In genomic region chr1:235767795-235768194, GRCh38 we compare ENCODE assay signal across 12 cellular contexts.
DNase-seq lines count a peak whose midpoint lies in the region; ATAC-seq lines count a peak whose summit lies in the region.
"Had no signal": no experiment of that assay in that cellular context is flagged by ENCODE, and none has a peak within 500 bp of the region (broad histone marks: within the 10 kb centered on the region; RNA-seq: fewer than 3 reads in every experiment).

No MANE protein-coding gene starts in this region.

- intact Hi-C loops in left colon (cut with DNase I, micrococcal nuclease), result loop anchor here in 1 of 2 donors (10.0 kb wide), 1 partner anchor 253 kb away; no protein-coding TSS in a partner anchor

- H3K27me3 Mint-ChIP-seq in stimulated activated memory B cell treated with anti-CD40 and anti-IgM and Interleukin-4, amounts not matched to agents 10 μg/mL and 1 μg/mL and 100 μg/mL, for 72 hours, result no peaks in the 10 kb centered on the region

- H3K9me3 Mint-ChIP-seq in stimulated activated memory B cell treated with anti-CD40 and anti-IgM and Interleukin-4, amounts not matched to agents 10 μg/mL and 1 μg/mL and 100 μg/mL, for 72 hours, result no peaks in the 10 kb centered on the region

- ATAC-seq in GM21528 (IDR thresholded peaks at IDR 0.05; ENCODE audit: low FRiP score, unreplicated experiment), result peak; percentile 90
- peak; percentile 95 for ATAC-seq in HG03135 (IDR thresholded peaks at IDR 0.05; ENCODE audit: unreplicated experiment)
- ATAC-seq in stimulated activated memory B cell treated with anti-CD40 and anti-IgM and Interleukin-4, amounts not matched to agents 10 μg/mL and 1 μg/mL and 100 μg/mL, for 72 hours, result peak; percentile 90
- no peak for ATAC-seq in left colon
- ATAC-seq: right cardiac atrium had no signal

- peak; percentile 33 for DNase-seq in SIG-M5 treated with dmso at 0.1 percent for 504 hours (lab: John Stamatoyannopoulos, UW; ENCODE audit: unreplicated experiment)
- DNase-seq in SIG-M5 (lab: John Stamatoyannopoulos, UW), result no peak
- no peak for DNase-seq in left colon
- DNase-seq in hypothalamus (lab: John Stamatoyannopoulos, UW), result no peak
- no peak for DNase-seq in NCI-H82 (lab: John Stamatoyannopoulos, UW)
- DNase-seq: 8988T, cerebellar nuclear complex, NCI-H2171, right cardiac atrium had no signal

- H3K36me3 Mint-ChIP-seq in stimulated activated memory B cell treated with anti-CD40 and anti-IgM and Interleukin-4, amounts not matched to agents 10 μg/mL and 1 μg/mL and 100 μg/mL, for 72 hours, result peaks cover 27% of the 10 kb centered on the region

- peaks cover 20% of the 10 kb centered on the region for H3K4me1 Mint-ChIP-seq in stimulated activated memory B cell treated with anti-CD40 and anti-IgM and Interleukin-4, amounts not matched to agents 10 μg/mL and 1 μg/mL and 100 μg/mL, for 72 hours

- no peak overlapping the region for H3K4me3 Mint-ChIP-seq in stimulated activated memory B cell treated with anti-CD40 and anti-IgM and Interleukin-4, amounts not matched to agents 10 μg/mL and 1 μg/mL and 100 μg/mL, for 72 hours

- H3K27ac Mint-ChIP-seq in stimulated activated memory B cell treated with anti-CD40 and anti-IgM and Interleukin-4, amounts not matched to agents 10 μg/mL and 1 μg/mL and 100 μg/mL, for 72 hours, result peak overlapping the region; percentile 16
